ENCODE assay signal across 2 cellular contexts in the genomic region with DNA sequence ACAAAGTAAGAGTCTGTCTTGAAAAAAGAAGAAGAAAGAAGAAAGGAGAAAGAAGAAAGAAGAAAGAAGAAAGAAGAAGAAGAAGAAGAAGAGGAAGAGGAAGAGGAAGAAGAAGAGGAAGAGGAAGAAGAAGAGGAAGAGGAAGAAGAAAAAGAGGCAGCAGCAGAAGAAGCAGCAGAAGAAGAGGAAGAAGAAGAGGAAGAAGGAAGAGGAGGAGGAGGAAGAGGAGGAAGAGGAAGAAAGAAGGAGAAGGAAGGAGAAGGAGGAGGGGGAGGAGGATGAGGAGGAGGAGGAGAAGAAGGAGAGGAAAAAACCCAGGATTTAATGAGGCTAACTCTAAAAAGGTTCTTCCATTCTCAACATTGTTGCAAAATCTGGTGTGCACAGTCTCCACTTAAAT.
A peak's percentile ranks its signal among the peaks of the same experiment; 100 is the strongest.
TF ChIP-seq lines count a peak whose summit lies in the region.

No MANE protein-coding gene starts in this region.

TF ChIP-seq in HEK293, 187 proteins besides CTCF, POLR2A, EP300 and RAD21 (continued from another document):
- TF ChIP-seq, protein P1, sequence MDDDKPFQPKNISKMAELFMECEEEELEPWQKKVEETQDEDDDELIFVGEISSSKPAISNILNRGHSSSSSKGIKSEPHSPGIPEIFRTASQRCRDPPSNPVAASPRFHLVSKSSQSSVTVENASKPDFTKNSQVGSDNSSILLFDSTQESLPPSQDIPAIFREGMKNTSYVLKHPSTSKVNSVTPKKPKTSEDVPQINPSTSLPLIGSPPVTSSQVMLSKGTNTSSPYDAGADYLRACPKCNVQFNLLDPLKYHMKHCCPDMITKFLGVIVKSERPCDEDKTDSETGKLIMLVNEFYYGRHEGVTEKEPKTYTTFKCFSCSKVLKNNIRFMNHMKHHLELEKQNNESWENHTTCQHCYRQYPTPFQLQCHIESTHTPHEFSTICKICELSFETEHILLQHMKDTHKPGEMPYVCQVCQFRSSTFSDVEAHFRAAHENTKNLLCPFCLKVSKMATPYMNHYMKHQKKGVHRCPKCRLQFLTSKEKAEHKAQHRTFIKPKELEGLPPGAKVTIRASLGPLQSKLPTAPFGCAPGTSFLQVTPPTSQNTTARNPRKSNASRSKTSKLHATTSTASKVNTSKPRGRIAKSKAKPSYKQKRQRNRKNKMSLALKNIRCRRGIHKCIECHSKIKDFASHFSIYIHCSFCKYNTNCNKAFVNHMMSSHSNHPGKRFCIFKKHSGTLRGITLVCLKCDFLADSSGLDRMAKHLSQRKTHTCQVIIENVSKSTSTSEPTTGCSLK (tag by site-specific recombination; IDR thresholded peaks at IDR 0.05), result no peak
- TF ChIP-seq, protein P2, sequence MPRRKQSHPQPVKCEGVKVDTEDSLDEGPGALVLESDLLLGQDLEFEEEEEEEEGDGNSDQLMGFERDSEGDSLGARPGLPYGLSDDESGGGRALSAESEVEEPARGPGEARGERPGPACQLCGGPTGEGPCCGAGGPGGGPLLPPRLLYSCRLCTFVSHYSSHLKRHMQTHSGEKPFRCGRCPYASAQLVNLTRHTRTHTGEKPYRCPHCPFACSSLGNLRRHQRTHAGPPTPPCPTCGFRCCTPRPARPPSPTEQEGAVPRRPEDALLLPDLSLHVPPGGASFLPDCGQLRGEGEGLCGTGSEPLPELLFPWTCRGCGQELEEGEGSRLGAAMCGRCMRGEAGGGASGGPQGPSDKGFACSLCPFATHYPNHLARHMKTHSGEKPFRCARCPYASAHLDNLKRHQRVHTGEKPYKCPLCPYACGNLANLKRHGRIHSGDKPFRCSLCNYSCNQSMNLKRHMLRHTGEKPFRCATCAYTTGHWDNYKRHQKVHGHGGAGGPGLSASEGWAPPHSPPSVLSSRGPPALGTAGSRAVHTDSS (tag by site-specific recombination; IDR thresholded peaks at IDR 0.05), result peak; percentile 98
- TF ChIP-seq ZNF155 (tag by site-specific recombination; IDR thresholded peaks at IDR 0.05), result no peak
- TF ChIP-seq ZNF404 (tag by site-specific recombination; IDR thresholded peaks at IDR 0.05), result no peak
- TF ChIP-seq, protein P3, sequence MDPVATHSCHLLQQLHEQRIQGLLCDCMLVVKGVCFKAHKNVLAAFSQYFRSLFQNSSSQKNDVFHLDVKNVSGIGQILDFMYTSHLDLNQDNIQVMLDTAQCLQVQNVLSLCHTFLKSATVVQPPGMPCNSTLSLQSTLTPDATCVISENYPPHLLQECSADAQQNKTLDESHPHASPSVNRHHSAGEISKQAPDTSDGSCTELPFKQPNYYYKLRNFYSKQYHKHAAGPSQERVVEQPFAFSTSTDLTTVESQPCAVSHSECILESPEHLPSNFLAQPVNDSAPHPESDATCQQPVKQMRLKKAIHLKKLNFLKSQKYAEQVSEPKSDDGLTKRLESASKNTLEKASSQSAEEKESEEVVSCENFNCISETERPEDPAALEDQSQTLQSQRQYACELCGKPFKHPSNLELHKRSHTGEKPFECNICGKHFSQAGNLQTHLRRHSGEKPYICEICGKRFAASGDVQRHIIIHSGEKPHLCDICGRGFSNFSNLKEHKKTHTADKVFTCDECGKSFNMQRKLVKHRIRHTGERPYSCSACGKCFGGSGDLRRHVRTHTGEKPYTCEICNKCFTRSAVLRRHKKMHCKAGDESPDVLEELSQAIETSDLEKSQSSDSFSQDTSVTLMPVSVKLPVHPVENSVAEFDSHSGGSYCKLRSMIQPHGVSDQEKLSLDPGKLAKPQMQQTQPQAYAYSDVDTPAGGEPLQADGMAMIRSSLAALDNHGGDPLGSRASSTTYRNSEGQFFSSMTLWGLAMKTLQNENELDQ (tag by site-specific recombination; IDR thresholded peaks at IDR 0.05; ENCODE audit: low read depth), result no peak
- no peak for TF ChIP-seq ZNF184 (tag by site-specific recombination; IDR thresholded peaks at IDR 0.05)
- no peak for TF ChIP-seq ZBTB48 (tag by site-specific recombination; IDR thresholded peaks at IDR 0.05)
- TF ChIP-seq FEZF1 (tag by site-specific recombination; IDR thresholded peaks at IDR 0.05), result no peak
- no peak for TF ChIP-seq ZNF830 (tag by site-specific recombination; IDR thresholded peaks at IDR 0.05; ENCODE audit: low read depth)
- TF ChIP-seq WT1 (tag by site-specific recombination; IDR thresholded peaks at IDR 0.05), result no peak
- TF ChIP-seq ZNF629 (tag by site-specific recombination; IDR thresholded peaks at IDR 0.05), result no peak
- TF ChIP-seq ZNF529 (tag by site-specific recombination; IDR thresholded peaks at IDR 0.05; ENCODE audit: insufficient replicate concordance), result no peak
- peak; percentile 54 for TF ChIP-seq ZNF366 (tag by site-specific recombination; conservative IDR thresholded peaks at IDR 0.05)

TF ChIP-seq in K562, 482 proteins besides CTCF, POLR2A, EP300 and RAD21 (continued from another document):
- TF ChIP-seq, protein P4, sequence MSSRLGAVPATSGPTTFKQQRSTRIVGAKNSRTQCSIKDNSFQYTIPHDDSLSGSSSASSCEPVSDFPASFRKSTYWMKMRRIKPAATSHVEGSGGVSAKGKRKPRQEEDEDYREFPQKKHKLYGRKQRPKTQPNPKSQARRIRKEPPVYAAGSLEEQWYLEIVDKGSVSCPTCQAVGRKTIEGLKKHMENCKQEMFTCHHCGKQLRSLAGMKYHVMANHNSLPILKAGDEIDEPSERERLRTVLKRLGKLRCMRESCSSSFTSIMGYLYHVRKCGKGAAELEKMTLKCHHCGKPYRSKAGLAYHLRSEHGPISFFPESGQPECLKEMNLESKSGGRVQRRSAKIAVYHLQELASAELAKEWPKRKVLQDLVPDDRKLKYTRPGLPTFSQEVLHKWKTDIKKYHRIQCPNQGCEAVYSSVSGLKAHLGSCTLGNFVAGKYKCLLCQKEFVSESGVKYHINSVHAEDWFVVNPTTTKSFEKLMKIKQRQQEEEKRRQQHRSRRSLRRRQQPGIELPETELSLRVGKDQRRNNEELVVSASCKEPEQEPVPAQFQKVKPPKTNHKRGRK (tag; IDR thresholded peaks at IDR 0.05), result peak; percentile 49; the same call in 1 of the 2 replicates
- TF ChIP-seq POLR2H (tag; IDR thresholded peaks at IDR 0.05; ENCODE audit: low read depth), result no peak
- 0 out of 2 replicates have a peak, but pooled peaks have one; percentile 28 for TF ChIP-seq OTX1 (CRISPR knock-in tag; IDR thresholded peaks at IDR 0.05)
- no peak for TF ChIP-seq ZNF212 (CRISPR knock-in tag; IDR thresholded peaks at IDR 0.05)
- no peak for TF ChIP-seq CREB1 (IDR thresholded peaks at IDR 0.05)
- TF ChIP-seq CREB1 (CRISPR knock-in tag; IDR thresholded peaks at IDR 0.05), result no peak
- TF ChIP-seq CBX2 (IDR thresholded peaks at IDR 0.05; ENCODE audit: insufficient read depth, low read length, poor library complexity, severe bottlenecking), result no peak
- TF ChIP-seq TBP (optimal IDR thresholded peaks at IDR 0.05; ENCODE audit: low read depth, low read length), result no peak
- TF ChIP-seq ETV1 (tag; conservative IDR thresholded peaks at IDR 0.05; ENCODE audit: low read depth), result no peak
- TF ChIP-seq YY1 (IDR thresholded peaks at IDR 0.05; ENCODE audit: borderline replicate concordance in 1 of 3, control insufficient read depth in 1 of 3, extremely low read depth in 1 of 3, insufficient read depth in 3 of 3, insufficient read length in 1 of 3, insufficient replicate concordance in 2 of 3, low read depth in 1 of 3, low read length in 2 of 3), result no peak
- no peak for TF ChIP-seq PHB (CRISPR knock-in tag; IDR thresholded peaks at IDR 0.05)
- TF ChIP-seq, protein P5, sequence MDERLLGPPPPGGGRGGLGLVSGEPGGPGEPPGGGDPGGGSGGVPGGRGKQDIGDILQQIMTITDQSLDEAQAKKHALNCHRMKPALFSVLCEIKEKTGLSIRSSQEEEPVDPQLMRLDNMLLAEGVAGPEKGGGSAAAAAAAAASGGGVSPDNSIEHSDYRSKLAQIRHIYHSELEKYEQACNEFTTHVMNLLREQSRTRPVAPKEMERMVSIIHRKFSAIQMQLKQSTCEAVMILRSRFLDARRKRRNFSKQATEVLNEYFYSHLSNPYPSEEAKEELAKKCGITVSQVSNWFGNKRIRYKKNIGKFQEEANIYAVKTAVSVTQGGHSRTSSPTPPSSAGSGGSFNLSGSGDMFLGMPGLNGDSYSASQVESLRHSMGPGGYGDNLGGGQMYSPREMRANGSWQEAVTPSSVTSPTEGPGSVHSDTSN (CRISPR knock-in tag; IDR thresholded peaks at IDR 0.05; ENCODE audit: low read depth), result no peak
- TF ChIP-seq, protein P5 (tag; conservative IDR thresholded peaks at IDR 0.05; ENCODE audit: low read depth), result no peak
- TF ChIP-seq TAF7 (tag; IDR thresholded peaks at IDR 0.05), result no peak
- no peak for TF ChIP-seq MAFF (IDR thresholded peaks at IDR 0.05; ENCODE audit: low read length)
- TF ChIP-seq NR2C1 (IDR thresholded peaks at IDR 0.05), result no peak
- no peak for TF ChIP-seq NR2C1 (tag; IDR thresholded peaks at IDR 0.05)
